27 cellular contexts compared by ENCODE assay signal in genomic region chr18:66079401-66079800, GRCh38.
"Had no signal": no experiment of that assay in that cellular context is flagged by ENCODE, and none has a peak within 500 bp of the region (broad histone marks: within the 10 kb centered on the region; RNA-seq: fewer than 3 reads in every experiment).

No MANE protein-coding gene starts in this region.

- H3K4me3 ChIP-seq: ascending aorta, breast epithelium, cardiac muscle cell, coronary artery, dorsolateral prefrontal cortex had no signal

- DNase-seq: activated CD4-positive, alpha-beta memory T cell treated with anti-CD3 and anti-CD28 coated beads for 36 hours; activated CD4-positive, alpha-beta T cell treated with anti-CD3 and anti-CD28 coated beads for 36 hours; activated CD4-positive, alpha-beta T cell treated with anti-CD3 and anti-CD28 coated beads, Interleukin-2, amount 10 ng/mL, durations not matched to agents 24 days and 14 days; activated CD4-positive, CD25-positive, alpha-beta regulatory T cell; activated CD4-positive, CD25-positive, alpha-beta regulatory T cell treated with anti-CD3 and anti-CD28 coated beads, Interleukin-2, amount 50 U/mL, for 72 hours; activated CD8-positive, alpha-beta memory T cell treated with anti-CD3 and anti-CD28 coated beads, Interleukin-2, amount 50 U/mL, for 48 hours; activated gamma-delta T cell; activated naive CD4-positive, alpha-beta T cell; activated naive CD4-positive, alpha-beta T cell treated with anti-CD3 and anti-CD28 coated beads, Interleukin-2, amount 10 ng/mL, durations not matched to agents 7 days and 5 days; activated naive CD8-positive, alpha-beta T cell treated with anti-CD3 and anti-CD28 coated beads, Interleukin-2, amount 10 ng/mL, durations not matched to agents 7 days and 5 days; activated T-cell treated with anti-CD3 and anti-CD28 coated beads for 4 hours; activated T-cell treated with anti-CD3 and anti-CD28 coated beads, Interleukin-2, amount 50 U/mL, for 24 hours; activated T-cell treated with anti-CD3 and anti-CD28 coated beads, Interleukin-2, amount 50 U/mL, for 72 hours; dorsolateral prefrontal cortex; effector memory CD4-positive, alpha-beta T cell; endodermal cell; foreskin fibroblast; T-helper 2 cell had no signal

- H3K36me3 Mint-ChIP-seq: activated CD4-positive, alpha-beta memory T cell treated with anti-CD3 and anti-CD28 coated beads for 36 hours; activated naive CD4-positive, alpha-beta T cell treated with anti-CD3 and anti-CD28 coated beads, Interleukin-2, amount 10 ng/mL, durations not matched to agents 7 days and 5 days; activated naive CD4-positive, alpha-beta T cell treated with anti-CD3 and anti-CD28 coated beads, Interleukin-2, amount 50 U/mL, for 72 hours; activated naive CD8-positive, alpha-beta T cell treated with anti-CD3 and anti-CD28 coated beads, Interleukin-2, amount 10 ng/mL, durations not matched to agents 7 days and 5 days; brain had no signal

- H3K4me1 Mint-ChIP-seq: activated CD4-positive, alpha-beta T cell treated with anti-CD3 and anti-CD28 coated beads for 36 hours; activated CD4-positive, alpha-beta T cell treated with anti-CD3 and anti-CD28 coated beads, Interleukin-2, amount 10 ng/mL, durations not matched to agents 24 days and 14 days; activated naive CD4-positive, alpha-beta T cell treated with anti-CD3 and anti-CD28 coated beads, Interleukin-2, amount 10 ng/mL, durations not matched to agents 7 days and 5 days; activated naive CD8-positive, alpha-beta T cell treated with anti-CD3 and anti-CD28 coated beads, Interleukin-2, amount 10 ng/mL, durations not matched to agents 7 days and 5 days; central memory CD8-positive, alpha-beta T cell had no signal

- H3K9me3 ChIP-seq: ascending aorta, breast epithelium had no signal

- H3K27ac ChIP-seq: ascending aorta, breast epithelium, cardiac muscle cell, coronary artery, dorsolateral prefrontal cortex had no signal

- ATAC-seq: activated CD4-positive, alpha-beta T cell treated with anti-CD3 and anti-CD28 coated beads for 36 hours; activated naive CD4-positive, alpha-beta T cell treated with anti-CD3 and anti-CD28 coated beads, Interleukin-2, amount 50 U/mL, for 72 hours; activated T-cell treated with anti-CD3 and anti-CD28 coated beads, Interleukin-2, amount 50 U/mL, for 72 hours; esophagus mucosa had no signal

- H3K27me3 Mint-ChIP-seq: activated CD4-positive, alpha-beta memory T cell treated with anti-CD3 and anti-CD28 coated beads for 36 hours; activated CD4-positive, alpha-beta T cell treated with anti-CD3 and anti-CD28 coated beads for 36 hours; activated CD4-positive, alpha-beta T cell treated with anti-CD3 and anti-CD28 coated beads, Interleukin-2, amount 10 ng/mL, durations not matched to agents 24 days and 14 days; activated naive CD4-positive, alpha-beta T cell treated with anti-CD3 and anti-CD28 coated beads, Interleukin-2, amount 10 ng/mL, durations not matched to agents 7 days and 5 days; activated naive CD8-positive, alpha-beta T cell treated with anti-CD3 and anti-CD28 coated beads, Interleukin-2, amount 10 ng/mL, durations not matched to agents 7 days and 5 days; activated T-cell treated with anti-CD3 and anti-CD28 coated beads, Interleukin-2, amount 50 U/mL, for 24 hours; brain; central memory CD8-positive, alpha-beta T cell; dendritic cell treated with granulocyte-macrophage colony-stimulating factor and Interleukin-4, amounts not matched to agents 40 ng/mL and 50 ng/mL, for 4 days had no signal

- H3K36me3 ChIP-seq: ascending aorta, breast epithelium, cardiac muscle cell had no signal

- H3K27ac Mint-ChIP-seq: activated CD4-positive, alpha-beta memory T cell treated with anti-CD3 and anti-CD28 coated beads for 36 hours; activated CD4-positive, alpha-beta T cell treated with anti-CD3 and anti-CD28 coated beads for 36 hours; activated CD4-positive, alpha-beta T cell treated with anti-CD3 and anti-CD28 coated beads, Interleukin-2, amount 10 ng/mL, durations not matched to agents 24 days and 14 days; activated naive CD4-positive, alpha-beta T cell treated with anti-CD3 and anti-CD28 coated beads, Interleukin-2, amount 10 ng/mL, durations not matched to agents 7 days and 5 days; activated naive CD4-positive, alpha-beta T cell treated with anti-CD3 and anti-CD28 coated beads, Interleukin-2, amount 50 U/mL, for 72 hours; activated naive CD8-positive, alpha-beta T cell treated with anti-CD3 and anti-CD28 coated beads, Interleukin-2, amount 10 ng/mL, durations not matched to agents 7 days and 5 days; activated T-cell treated with anti-CD3 and anti-CD28 coated beads, Interleukin-2, amount 50 U/mL, for 24 hours; activated T-cell treated with anti-CD3 and anti-CD28 coated beads, Interleukin-2, amount 50 U/mL, for 72 hours; brain; dendritic cell treated with granulocyte-macrophage colony-stimulating factor and Interleukin-4, amounts not matched to agents 40 ng/mL and 50 ng/mL, for 4 days; endodermal cell had no signal

- H3K4me1 ChIP-seq: ascending aorta, breast epithelium had no signal

- H3K27me3 ChIP-seq: ascending aorta, breast epithelium, cardiac muscle cell, dorsolateral prefrontal cortex had no signal

- H3K4me3 Mint-ChIP-seq: activated CD4-positive, alpha-beta memory T cell treated with anti-CD3 and anti-CD28 coated beads for 36 hours; activated CD4-positive, alpha-beta T cell treated with anti-CD3 and anti-CD28 coated beads for 36 hours; activated CD4-positive, alpha-beta T cell treated with anti-CD3 and anti-CD28 coated beads, Interleukin-2, amount 10 ng/mL, durations not matched to agents 24 days and 14 days; activated naive CD4-positive, alpha-beta T cell treated with anti-CD3 and anti-CD28 coated beads, Interleukin-2, amount 10 ng/mL, durations not matched to agents 7 days and 5 days; activated naive CD8-positive, alpha-beta T cell treated with anti-CD3 and anti-CD28 coated beads, Interleukin-2, amount 10 ng/mL, durations not matched to agents 7 days and 5 days; activated T-cell treated with anti-CD3 and anti-CD28 coated beads, Interleukin-2, amount 50 U/mL, for 24 hours; activated T-cell treated with anti-CD3 and anti-CD28 coated beads, Interleukin-2, amount 50 U/mL, for 72 hours; brain; central memory CD8-positive, alpha-beta T cell; dendritic cell treated with granulocyte-macrophage colony-stimulating factor and Interleukin-4, amounts not matched to agents 40 ng/mL and 50 ng/mL, for 4 days; endodermal cell had no signal
